In genomic region chr2:160207271-160207670, GRCh38 we compare ENCODE assay signal across 13 cellular contexts. TPM values are rescaled to one million over a fixed set of nuclear protein-coding genes. Genes with fewer than 3 reads are reported as not detected.
DNase-seq lines count a peak whose midpoint lies in the region; ATAC-seq and TF ChIP-seq lines count a peak whose summit lies in the region.
"Had no signal": no experiment of that assay in that cellular context is flagged by ENCODE, and none has a peak within 500 bp of the region (broad histone marks: within the 10 kb centered on the region; RNA-seq: fewer than 3 reads in every experiment).

No MANE protein-coding gene starts in this region.

- no peak overlapping the region for H3K9ac ChIP-seq in KMS-11

- no TSS peak for BruUV-seq in MCF 10A (replicated peaks; lab: Mats Ljungman, UMichigan)

- no peak for TF ChIP-seq POLR2A in suprapubic skin (IDR thresholded peaks at IDR 0.05)

- 57% methylated on average over 4 of the region's 4 CpGs for WGBS in suprapubic skin

- H3K27ac ChIP-seq in KMS-11: no peak overlapping the region
- peak overlapping the region; percentile 51 for H3K27ac ChIP-seq in suprapubic skin
- H3K27ac ChIP-seq in CD8-positive, alpha-beta memory T cell (ENCODE audit: low read depth, low read length): no peak overlapping the region

- POLR2A ChIA-PET in MCF 10A (lab: Yijun Ruan, JAX): interaction anchor here (0.9 to 13.5 kb wide), 3 partner anchors 12 to 97 kb away, joined by 3 to 212 read pairs (median 3); no protein-coding TSS in a partner anchor
- POLR2A ChIA-PET in activated CD8-positive, alpha-beta T cell treated with anti-CD3 and anti-CD28 coated beads for 36 hours (lab: Charles Lee): no interaction called here
- POLR2A ChIA-PET in CD8-positive, alpha-beta memory T cell (lab: Charles Lee): interaction anchor here (0.6 kb wide), 1 partner anchor 57 kb away, joined by 3 read pairs; no protein-coding TSS in a partner anchor

- H3K9me3 Mint-ChIP-seq in MCF 10A (ENCODE audit: unreplicated experiment) (peaks cover 3% of the 10 kb centered on the region), memory B cell (no peaks in the 10 kb centered on the region)
- H3K9me3 Mint-ChIP-seq in activated CD8-positive, alpha-beta T cell treated with anti-CD3 and anti-CD28 coated beads for 36 hours: peaks cover 3% of the 10 kb centered on the region
- no peaks in the 10 kb centered on the region for H3K9me3 Mint-ChIP-seq in CD8-positive, alpha-beta memory T cell

- TF ChIP-seq EP300 in suprapubic skin (IDR thresholded peaks at IDR 0.05): no peak

- peak overlapping the region; percentile 68 for H3K4me3 Mint-ChIP-seq in MCF 10A (ENCODE audit: unreplicated experiment)
- no peak overlapping the region for H3K4me3 Mint-ChIP-seq in memory B cell
- no peak overlapping the region for H3K4me3 Mint-ChIP-seq in activated CD8-positive, alpha-beta T cell treated with anti-CD3 and anti-CD28 coated beads for 36 hours
- H3K4me3 Mint-ChIP-seq in CD8-positive, alpha-beta memory T cell: no peak overlapping the region
- H3K4me3 Mint-ChIP-seq: activated CD4-positive, alpha-beta T cell treated with anti-CD3 and anti-CD28 coated beads for 36 hours; CD4-positive, alpha-beta memory T cell; nephron progenitor cell had no signal

- no peaks in the 10 kb centered on the region for H3K36me3 ChIP-seq in KMS-11 (ENCODE audit: insufficient read depth)
- H3K36me3 ChIP-seq in suprapubic skin: no peaks in the 10 kb centered on the region
- no peaks in the 10 kb centered on the region for H3K36me3 ChIP-seq in CD8-positive, alpha-beta memory T cell (ENCODE audit: insufficient read depth, low read length)

- H3K27me3 Mint-ChIP-seq in MCF 10A (ENCODE audit: insufficient read depth, unreplicated experiment): no peaks in the 10 kb centered on the region
- H3K27me3 Mint-ChIP-seq in memory B cell: no peaks in the 10 kb centered on the region
- H3K27me3 Mint-ChIP-seq in activated CD8-positive, alpha-beta T cell treated with anti-CD3 and anti-CD28 coated beads for 36 hours: peaks cover 1% of the 10 kb centered on the region
- no peaks in the 10 kb centered on the region for H3K27me3 Mint-ChIP-seq in CD8-positive, alpha-beta memory T cell
- H3K27me3 Mint-ChIP-seq: activated CD4-positive, alpha-beta T cell treated with anti-CD3 and anti-CD28 coated beads for 36 hours; CD4-positive, alpha-beta memory T cell had no signal

- no peaks in the 10 kb centered on the region for H3K9me3 ChIP-seq in suprapubic skin
- no peaks in the 10 kb centered on the region for H3K9me3 ChIP-seq in CD8-positive, alpha-beta memory T cell (ENCODE audit: low read length)

- no peaks in the 10 kb centered on the region for H3K79me2 ChIP-seq in KMS-11 (ENCODE audit: insufficient read depth, low read depth)

- peak overlapping the region; percentile 38; the same call in 1 of the 2 replicates for H3K4me2 ChIP-seq in KMS-11

- H3K4me3 ChIP-seq in KMS-11 (IDR thresholded peaks at IDR 0.05; ENCODE audit: insufficient read depth, low read depth, low read length) (peak overlapping the region; percentile 56), suprapubic skin (no peak overlapping the region)
- no peak overlapping the region for H3K4me3 ChIP-seq in CD8-positive, alpha-beta memory T cell (ENCODE audit: low read length)

- H2AFZ ChIP-seq in KMS-11 (ENCODE audit: low read depth): no peak overlapping the region

- H3K4me1 ChIP-seq in KMS-11 (ENCODE audit: low read depth, poor library complexity, severe bottlenecking) (peaks cover 76% of the 10 kb centered on the region), suprapubic skin (peaks cover 34% of the 10 kb centered on the region)
- no peaks in the 10 kb centered on the region for H3K4me1 ChIP-seq in CD8-positive, alpha-beta memory T cell (ENCODE audit: insufficient read depth, low read length)

- H3K27ac Mint-ChIP-seq in MCF 10A (ENCODE audit: low read depth, unreplicated experiment) (peak overlapping the region; percentile 90), memory B cell (peak overlapping the region; percentile 22)
- no peak overlapping the region for H3K27ac Mint-ChIP-seq in activated CD8-positive, alpha-beta T cell treated with anti-CD3 and anti-CD28 coated beads for 36 hours
- H3K27ac Mint-ChIP-seq in CD8-positive, alpha-beta memory T cell: no peak overlapping the region
- H3K27ac Mint-ChIP-seq: CD4-positive, alpha-beta memory T cell had no signal

- no peaks in the 10 kb centered on the region for H4K20me1 ChIP-seq in KMS-11 (ENCODE audit: insufficient read depth)

- peak; percentile 85 for DNase-seq in MCF 10A (ENCODE audit: unreplicated experiment)
- no peak for DNase-seq in memory B cell (ENCODE audit: low spot score in 2 of 2)
- no peak for DNase-seq in suprapubic skin (ENCODE audit: low spot score in 2 of 2)
- no peak for DNase-seq in OCI-M1 (lab: John Stamatoyannopoulos, UW)
- DNase-seq in activated CD8-positive, alpha-beta T cell treated with anti-CD3 and anti-CD28 coated beads for 36 hours: no peak
- DNase-seq in CD8-positive, alpha-beta memory T cell: no peak
- no peak for DNase-seq in NCI-H2107 treated with DMSO at 0.1 percent for 48 hours (lab: John Stamatoyannopoulos, UW; ENCODE audit: unreplicated experiment)
- DNase-seq: activated CD4-positive, alpha-beta T cell treated with anti-CD3 and anti-CD28 coated beads for 36 hours; CD4-positive, alpha-beta memory T cell; KG1; NCI-H1930; nephron progenitor cell had no signal

- H3K27me3 ChIP-seq in KMS-11 (ENCODE audit: insufficient read depth, low read depth) (no peaks in the 10 kb centered on the region), suprapubic skin (no peaks in the 10 kb centered on the region)
- no peaks in the 10 kb centered on the region for H3K27me3 ChIP-seq in CD8-positive, alpha-beta memory T cell (ENCODE audit: insufficient read depth, low read length, poor library complexity, severe bottlenecking)

- no peak for ATAC-seq in memory B cell (ENCODE audit: low read depth)
- no peak for ATAC-seq in activated CD8-positive, alpha-beta T cell treated with anti-CD3 and anti-CD28 coated beads for 36 hours

- intact Hi-C loops in MCF 10A (cut with micrococcal nuclease): no loop called here
- intact Hi-C loops in activated CD8-positive, alpha-beta T cell treated with anti-CD3 and anti-CD28 coated beads for 36 hours (cut with micrococcal nuclease): no loop called here

- no peak for TF ChIP-seq CTCF in KMS-11 (conservative IDR thresholded peaks at IDR 0.05; ENCODE audit: low read depth, low read length)
- no peak for TF ChIP-seq CTCF in MCF 10A (IDR thresholded peaks at IDR 0.05; ENCODE audit: unreplicated experiment)
- no peak for TF ChIP-seq CTCF in suprapubic skin (IDR thresholded peaks at IDR 0.05)
- TF ChIP-seq CTCF in activated CD8-positive, alpha-beta T cell treated with anti-CD3 and anti-CD28 coated beads for 36 hours (IDR thresholded peaks at IDR 0.05): no peak

- H3K4me1 Mint-ChIP-seq in MCF 10A (ENCODE audit: insufficient read depth, unreplicated experiment) (peaks cover 53% of the 10 kb centered on the region), memory B cell (peaks cover 10% of the 10 kb centered on the region)
- peaks cover 32% of the 10 kb centered on the region for H3K4me1 Mint-ChIP-seq in activated CD8-positive, alpha-beta T cell treated with anti-CD3 and anti-CD28 coated beads for 36 hours (ENCODE audit: low read depth)
- peaks cover 10 to 18% (median 13%) of the 10 kb centered on the region in 3 donors for H3K4me1 Mint-ChIP-seq in CD8-positive, alpha-beta memory T cell

- CTCF ChIA-PET in MCF 10A (lab: Yijun Ruan, JAX): interaction anchor here (2.0 to 5.5 kb wide), 3 partner anchors 14 to 98 kb away, joined by 4 to 39 read pairs (median 31); no protein-coding TSS in a partner anchor
- CTCF ChIA-PET in activated CD8-positive, alpha-beta T cell treated with anti-CD3 and anti-CD28 coated beads for 36 hours (lab: Charles Lee): no interaction called here
- CTCF ChIA-PET in CD8-positive, alpha-beta memory T cell (lab: Charles Lee): interaction anchor here (0.9 kb wide), 1 partner anchor 18 kb away, joined by 3 read pairs; no protein-coding TSS in a partner anchor

- no peaks in the 10 kb centered on the region for H3K36me3 Mint-ChIP-seq in MCF 10A (ENCODE audit: insufficient read depth, unreplicated experiment)
- no peaks in the 10 kb centered on the region for H3K36me3 Mint-ChIP-seq in memory B cell
- H3K36me3 Mint-ChIP-seq in activated CD8-positive, alpha-beta T cell treated with anti-CD3 and anti-CD28 coated beads for 36 hours (ENCODE audit: low read depth): no peaks in the 10 kb centered on the region
- no peaks in the 10 kb centered on the region for H3K36me3 Mint-ChIP-seq in CD8-positive, alpha-beta memory T cell
- H3K36me3 Mint-ChIP-seq: CD4-positive, alpha-beta memory T cell had no signal

RNA-seq across cellular contexts. Expression of gene ITGB6, which starts 7.2 kb away (rescaled TPM):
- total RNA-seq in MCF 10A (2022) (3.8 and 6.9 TPM in 2 replicates), suprapubic skin (10 to 100 TPM in 2 of 4 donors, 1 to 10 TPM in 2; 4.4 to 13.8 (median 10.0) TPM)
- not detected for total RNA-seq in activated CD8-positive, alpha-beta T cell treated with anti-CD3 and anti-CD28 coated beads for 36 hours
- total RNA-seq in CD8-positive, alpha-beta memory T cell: not detected
- polyA plus RNA-seq in CD8-positive, alpha-beta memory T cell: not detected
- total RNA-seq: activated CD4-positive, alpha-beta T cell treated with anti-CD3 and anti-CD28 coated beads for 36 hours; CD4-positive, alpha-beta memory T cell had no signal
- polyA plus RNA-seq: CD4-positive, alpha-beta memory T cell had no signal

Comparison
In these comparisons a context has a peak if more than half of its experiments do, and no peak if none do; other contexts are left out.
1. H3K27ac Mint-ChIP-seq: peak in MCF 10A (single experiment) and memory B cell (single experiment); none in activated CD8-positive, alpha-beta T cell treated with anti-CD3 and anti-CD28 coated beads for 36 hours (single experiment) and CD8-positive, alpha-beta memory T cell (0 of 8).